Comparison of ENCODE assay signal across 9 cellular contexts in genomic region chr15:97904196-97904572, GRCh38. TPM values are rescaled to one million over a fixed set of nuclear protein-coding genes. Genes with fewer than 3 reads are reported as not detected.
DNase-seq lines count a peak whose midpoint lies in the region; ATAC-seq and TF ChIP-seq lines count a peak whose summit lies in the region.
"Had no signal": no experiment of that assay in that cellular context is flagged by ENCODE, and none has a peak within 500 bp of the region (broad histone marks: within the 10 kb centered on the region; RNA-seq: fewer than 3 reads in every experiment).

No MANE protein-coding gene starts in this region.

- peaks cover 7% of the 10 kb centered on the region for H3K4me1 Mint-ChIP-seq in chondrocyte (ENCODE audit: low read depth)
- no peaks in the 10 kb centered on the region for H3K4me1 Mint-ChIP-seq in stimulated activated naive CD8-positive, alpha-beta T cell treated with anti-CD3 and anti-CD28 coated beads, Interleukin-15, amount 100 ng/mL, for 72 hours

- H3K79me2 ChIP-seq in PC-3 (ENCODE audit: low read length) = no peaks in the 10 kb centered on the region

- TF ChIP-seq CTCF in PC-3 (conservative IDR thresholded peaks at IDR 0.05; ENCODE audit: low read depth, low read length) = peak; percentile 66
- peak; percentile 91 for TF ChIP-seq CTCF in chondrocyte (IDR thresholded peaks at IDR 0.05)

- CTCF ChIA-PET in PC-3 (lab: Charles Lee) = no interaction called here

- H3K27ac ChIP-seq in PC-3 (ENCODE audit: low read length) = no peak overlapping the region

- DNase-seq in D341Med (ENCODE audit: low spot score) = peak; percentile 90
- DNase-seq in PC-3 = peak; percentile 62
- no peak for DNase-seq in chondrocyte (ENCODE audit: low spot score)
- DNase-seq in left colon = peak; percentile 61 to 84
- peak; percentile 6 to 13 for DNase-seq in stimulated activated naive CD8-positive, alpha-beta T cell treated with anti-CD3 and anti-CD28 coated beads, Interleukin-15, amount 100 ng/mL, for 72 hours
- DNase-seq in SIG-M5 (lab: John Stamatoyannopoulos, UW) = no peak

- H3K9ac ChIP-seq in PC-3 (ENCODE audit: low read length) = no peak overlapping the region

- no peaks in the 10 kb centered on the region for H3K36me3 Mint-ChIP-seq in chondrocyte (ENCODE audit: low read depth)

- no peaks in the 10 kb centered on the region for H3K4me1 ChIP-seq in PC-3 (ENCODE audit: insufficient read depth, low read length)

- intact Hi-C loops in PC-3 (cut with micrococcal nuclease) = loop anchor here (2.0 to 10.0 kb wide), 3 partner anchors 275 to 521 kb away; no protein-coding TSS in a partner anchor
- intact Hi-C loops in left colon (cut with DNase I, micrococcal nuclease) = loop anchor here (5.0 to 10.0 kb wide), 2 partner anchors 183 to 391 kb away; no protein-coding TSS in a partner anchor

- no peak overlapping the region for H3K27ac Mint-ChIP-seq in chondrocyte (ENCODE audit: unreplicated experiment)
- H3K27ac Mint-ChIP-seq in stimulated activated naive CD8-positive, alpha-beta T cell treated with anti-CD3 and anti-CD28 coated beads, Interleukin-15, amount 100 ng/mL, for 72 hours = no peak overlapping the region
- H3K27ac Mint-ChIP-seq: T-helper 1 cell treated with Interleukin-12 subunit alpha and Interleukin-12 subunit beta and Interleukin-4 antibody, amounts not matched to agents 30 μg/mL and 1 μg/mL, for 36 hours had no signal

- peaks cover 59% of the 10 kb centered on the region for H3K27me3 ChIP-seq in PC-3 (ENCODE audit: low read length)

- no peak overlapping the region for H2AFZ ChIP-seq in PC-3 (ENCODE audit: low read length)

- H3K9me3 ChIP-seq in PC-3 (ENCODE audit: low read length) = no peaks in the 10 kb centered on the region

- no peak overlapping the region for H3K4me3 Mint-ChIP-seq in chondrocyte (ENCODE audit: unreplicated experiment)
- no peak overlapping the region for H3K4me3 Mint-ChIP-seq in stimulated activated naive CD8-positive, alpha-beta T cell treated with anti-CD3 and anti-CD28 coated beads, Interleukin-15, amount 100 ng/mL, for 72 hours
- H3K4me3 Mint-ChIP-seq: T-helper 1 cell treated with Interleukin-12 subunit alpha and Interleukin-12 subunit beta and Interleukin-4 antibody, amounts not matched to agents 30 μg/mL and 1 μg/mL, for 36 hours had no signal

- H3K4me3 ChIP-seq in PC-3 (ENCODE audit: low read length) = no peak overlapping the region

- no TSS peak for BruUV-seq in PC-3 (replicated peaks; lab: Mats Ljungman, UMichigan)

- no peaks in the 10 kb centered on the region for H4K20me1 ChIP-seq in PC-3 (ENCODE audit: low read length)

- peaks cover 53% of the 10 kb centered on the region for H3K27me3 Mint-ChIP-seq in chondrocyte (ENCODE audit: low read depth)
- H3K27me3 Mint-ChIP-seq in stimulated activated naive CD8-positive, alpha-beta T cell treated with anti-CD3 and anti-CD28 coated beads, Interleukin-15, amount 100 ng/mL, for 72 hours = peaks cover 63% of the 10 kb centered on the region

- no peaks in the 10 kb centered on the region for H3F3A ChIP-seq in PC-3 (ENCODE audit: low read length, unreplicated experiment)

- ATAC-seq in HG03354 (IDR thresholded peaks at IDR 0.05; ENCODE audit: poor library complexity, severe bottlenecking, unreplicated experiment) (peak; percentile 62), PC-3 (peak; percentile 61), left colon (peak; percentile 99), HG02973 (IDR thresholded peaks at IDR 0.05; ENCODE audit: unreplicated experiment) (no peak)
- ATAC-seq in stimulated activated naive CD8-positive, alpha-beta T cell treated with anti-CD3 and anti-CD28 coated beads, Interleukin-15, amount 100 ng/mL, for 72 hours = peak; percentile 61

- no peaks in the 10 kb centered on the region for H3K9me2 ChIP-seq in PC-3 (replicated peaks; ENCODE audit: low read length)

- POLR2A ChIA-PET in PC-3 (lab: Charles Lee; ENCODE audit: unreplicated experiment) = no interaction called here

- no peak overlapping the region; the same call in 1 of the 2 replicates for H3K4me2 ChIP-seq in PC-3 (ENCODE audit: low read length)

- no peaks in the 10 kb centered on the region for H3K36me3 ChIP-seq in PC-3 (ENCODE audit: low read depth, low read length)

- H3K9me3 Mint-ChIP-seq in chondrocyte (ENCODE audit: low read depth) = no peaks in the 10 kb centered on the region
- no peaks in the 10 kb centered on the region for H3K9me3 Mint-ChIP-seq in stimulated activated naive CD8-positive, alpha-beta T cell treated with anti-CD3 and anti-CD28 coated beads, Interleukin-15, amount 100 ng/mL, for 72 hours
- H3K9me3 Mint-ChIP-seq: T-helper 1 cell treated with Interleukin-12 subunit alpha and Interleukin-12 subunit beta and Interleukin-4 antibody, amounts not matched to agents 30 μg/mL and 1 μg/mL, for 36 hours had no signal

RNA-seq across cellular contexts. Expression of gene ARRDC4, which starts 56.3 kb away (rescaled TPM):
- total RNA-seq in PC-3 (2014; rRNA removed) (7.1 TPM in 2 replicates), chondrocyte (4.9 to 20.6 TPM (median 5.5 TPM) in 3 replicates), left colon (10 to 100 TPM; 29.0 to 55.6 TPM)

Comparison
In these comparisons a context has a peak if more than half of its experiments do, and no peak if none do; other contexts are left out.
1. DNase-seq: peak in D341Med (single experiment), PC-3 (single experiment), left colon (2 of 2) and stimulated activated naive CD8-positive, alpha-beta T cell treated with anti-CD3 and anti-CD28 coated beads, Interleukin-15, amount 100 ng/mL, for 72 hours (2 of 2); none in chondrocyte (single experiment) and SIG-M5 (single experiment).